In the genomic region with DNA sequence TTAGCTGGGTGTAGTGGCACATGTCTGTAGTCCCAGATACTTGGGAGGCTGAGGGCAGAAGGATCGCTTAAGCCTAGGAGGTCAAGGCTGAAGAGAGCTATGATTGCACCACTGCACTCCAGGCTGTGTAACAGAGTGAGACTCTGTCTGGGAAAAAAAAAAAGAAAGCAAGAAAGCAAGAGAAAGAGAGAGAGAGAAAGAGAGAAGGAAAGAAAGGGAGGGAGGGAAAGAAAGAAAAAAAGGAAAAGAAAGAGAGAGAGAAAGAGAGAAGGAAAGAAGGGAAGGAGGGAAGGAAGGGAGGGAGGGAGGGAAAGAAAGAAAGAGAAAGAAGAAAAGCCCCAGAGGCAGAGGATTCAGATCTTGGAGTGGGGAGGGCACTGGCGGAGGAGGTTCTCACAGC, we compare ENCODE assay signal across 16 cellular contexts. TPM values are rescaled to one million over a fixed set of nuclear protein-coding genes. Genes with fewer than 3 reads are reported as not detected.
DNase-seq lines count a peak whose midpoint lies in the region; ATAC-seq and TF ChIP-seq lines count a peak whose summit lies in the region.
"Had no signal": no experiment of that assay in that cellular context is flagged by ENCODE, and none has a peak within 500 bp of the region (broad histone marks: within the 10 kb centered on the region; RNA-seq: fewer than 3 reads in every experiment).

No MANE protein-coding gene starts in this region.

- CTCF ChIA-PET in HEK293 (lab: Yijun Ruan, JAX), result interaction anchor here (0.7 to 12.3 kb wide), 5 partner anchors 13 to 646 kb away, joined by 3 to 132 read pairs (median 4); no protein-coding TSS in a partner anchor

- TF ChIP-seq CTCF in HEK293 (tag by site-specific recombination; IDR thresholded peaks at IDR 0.05) (no peak), endothelial cell (IDR thresholded peaks at IDR 0.05; ENCODE audit: unreplicated experiment) (no peak), tibial nerve (IDR thresholded peaks at IDR 0.05) (no peak)

- DNase-seq in T-helper 1 cell (no peak), endothelial cell (ENCODE audit: low spot score) (no peak), AML-193 (lab: John Stamatoyannopoulos, UW) (no peak), RPMI8226 (no peak), tibial nerve (ENCODE audit: low spot score in 2 of 2) (no peak)
- no peak for DNase-seq in stimulated activated effector memory CD8-positive, alpha-beta T cell treated with anti-CD3 and anti-CD28 coated beads, Interleukin-12 subunit alpha, Interleukin-12 subunit beta, amount 100 ng/mL, for 72 hours (ENCODE audit: low spot score in 2 of 2)
- DNase-seq: C1 segment of cervical spinal cord; CD4-positive, alpha-beta memory T cell; DMS79 treated with DMSO at 0.1 percent for 48 hours; EL; GM23248; H7 had no signal

- peaks cover 51% of the 10 kb centered on the region for H3K36me3 Mint-ChIP-seq in T-helper 1 cell treated with Interleukin-12 subunit alpha and Interleukin-12 subunit beta and Interleukin-4 antibody, amounts not matched to agents 30 μg/mL and 1 μg/mL, for 36 hours (ENCODE audit: low read depth)
- no peaks in the 10 kb centered on the region for H3K36me3 Mint-ChIP-seq in endothelial cell (ENCODE audit: low read depth, unreplicated experiment)
- peaks cover 10% of the 10 kb centered on the region for H3K36me3 Mint-ChIP-seq in stimulated activated effector memory CD8-positive, alpha-beta T cell treated with anti-CD3 and anti-CD28 coated beads, Interleukin-12 subunit alpha, Interleukin-12 subunit beta, amount 100 ng/mL, for 72 hours

- no peaks in the 10 kb centered on the region for H3K27me3 Mint-ChIP-seq in T-helper 1 cell treated with Interleukin-12 subunit alpha and Interleukin-12 subunit beta and Interleukin-4 antibody, amounts not matched to agents 30 μg/mL and 1 μg/mL, for 36 hours (ENCODE audit: low read depth)
- peaks cover 6% of the 10 kb centered on the region for H3K27me3 Mint-ChIP-seq in endothelial cell (ENCODE audit: unreplicated experiment)
- H3K27me3 Mint-ChIP-seq: CD4-positive, alpha-beta memory T cell had no signal

- H3K27ac ChIP-seq in HEK293 (ENCODE audit: extremely low read depth, low read depth, low read length), result no peak overlapping the region
- H3K27ac ChIP-seq in tibial nerve, result no peak overlapping the region
- H3K27ac ChIP-seq: 22Rv1, GM23248 had no signal

- peak overlapping the region; percentile 10 for H3K27ac Mint-ChIP-seq in T-helper 1 cell treated with Interleukin-12 subunit alpha and Interleukin-12 subunit beta and Interleukin-4 antibody, amounts not matched to agents 30 μg/mL and 1 μg/mL, for 36 hours
- peak overlapping the region; percentile 48 for H3K27ac Mint-ChIP-seq in endothelial cell (ENCODE audit: unreplicated experiment)
- H3K27ac Mint-ChIP-seq in stimulated activated effector memory CD8-positive, alpha-beta T cell treated with anti-CD3 and anti-CD28 coated beads, Interleukin-12 subunit alpha, Interleukin-12 subunit beta, amount 100 ng/mL, for 72 hours, result peak overlapping the region; percentile 77

- no peaks in the 10 kb centered on the region for H3K9me3 ChIP-seq in HEK293 (ENCODE audit: control insufficient read depth, insufficient read depth, low read depth, low read length)
- no peaks in the 10 kb centered on the region for H3K9me3 ChIP-seq in tibial nerve

- H3K27me3 ChIP-seq in tibial nerve, result no peaks in the 10 kb centered on the region

- H3K36me3 ChIP-seq in HEK293 (ENCODE audit: control insufficient read depth in 2 of 2, insufficient read depth in 1 of 2, low read length in 2 of 2) (no peaks in the 10 kb centered on the region), tibial nerve (peaks cover 0 to 58% (median 0%) of the 10 kb centered on the region in 3 donors)

- H3K4me1 ChIP-seq in HEK293 (ENCODE audit: control insufficient read depth, insufficient read depth, low read length) (peaks cover 4% of the 10 kb centered on the region; the same call in 1 of the 2 replicates), tibial nerve (peaks cover 0 to 30% (median 3%) of the 10 kb centered on the region in 4 donors)

- H3K4me3 ChIP-seq in HEK293 (ENCODE audit: low read depth, low read length) (no peak overlapping the region), tibial nerve (no peak overlapping the region)
- H3K4me3 ChIP-seq: GM23248 had no signal

- peaks cover 23% of the 10 kb centered on the region for H3K4me1 Mint-ChIP-seq in T-helper 1 cell treated with Interleukin-12 subunit alpha and Interleukin-12 subunit beta and Interleukin-4 antibody, amounts not matched to agents 30 μg/mL and 1 μg/mL, for 36 hours (ENCODE audit: low read depth)
- peaks cover 4% of the 10 kb centered on the region for H3K4me1 Mint-ChIP-seq in endothelial cell (ENCODE audit: unreplicated experiment)
- peaks cover 22% of the 10 kb centered on the region for H3K4me1 Mint-ChIP-seq in stimulated activated effector memory CD8-positive, alpha-beta T cell treated with anti-CD3 and anti-CD28 coated beads, Interleukin-12 subunit alpha, Interleukin-12 subunit beta, amount 100 ng/mL, for 72 hours

- H3K4me3 Mint-ChIP-seq in T-helper 1 cell treated with Interleukin-12 subunit alpha and Interleukin-12 subunit beta and Interleukin-4 antibody, amounts not matched to agents 30 μg/mL and 1 μg/mL, for 36 hours, result no peak overlapping the region
- no peak overlapping the region for H3K4me3 Mint-ChIP-seq in endothelial cell (ENCODE audit: unreplicated experiment)
- no peak overlapping the region for H3K4me3 Mint-ChIP-seq in stimulated activated effector memory CD8-positive, alpha-beta T cell treated with anti-CD3 and anti-CD28 coated beads, Interleukin-12 subunit alpha, Interleukin-12 subunit beta, amount 100 ng/mL, for 72 hours

- POLR2A ChIA-PET in HEK293 (lab: Yijun Ruan, JAX), result interaction anchor here (0.5 kb wide), 1 partner anchor 143 kb away, joined by 3 read pairs; no protein-coding TSS in a partner anchor

- no peak for TF ChIP-seq EP300 in tibial nerve (IDR thresholded peaks at IDR 0.05)

- no peak for ATAC-seq in stimulated activated effector memory CD8-positive, alpha-beta T cell treated with anti-CD3 and anti-CD28 coated beads, Interleukin-12 subunit alpha, Interleukin-12 subunit beta, amount 100 ng/mL, for 72 hours

- no peaks in the 10 kb centered on the region for H3K9me3 Mint-ChIP-seq in T-helper 1 cell treated with Interleukin-12 subunit alpha and Interleukin-12 subunit beta and Interleukin-4 antibody, amounts not matched to agents 30 μg/mL and 1 μg/mL, for 36 hours
- no peaks in the 10 kb centered on the region for H3K9me3 Mint-ChIP-seq in endothelial cell (ENCODE audit: unreplicated experiment)
- H3K9me3 Mint-ChIP-seq in stimulated activated effector memory CD8-positive, alpha-beta T cell treated with anti-CD3 and anti-CD28 coated beads, Interleukin-12 subunit alpha, Interleukin-12 subunit beta, amount 100 ng/mL, for 72 hours, result no peaks in the 10 kb centered on the region

- whole genome bisulfite sequencing in tibial nerve, 2 donors, result 87 to 96% methylated on average over 2 of the region's 2 CpGs

- TF ChIP-seq POLR2A in tibial nerve (IDR thresholded peaks at IDR 0.05), result no peak

TF ChIP-seq in HEK293, 187 proteins besides CTCF, POLR2A, EP300 and RAD21:
- TF ChIP-seq ZNF366 (tag by site-specific recombination; conservative IDR thresholded peaks at IDR 0.05) (peak; percentile 49; the same call in 1 of the 2 replicates), ZNF548 (tag by site-specific recombination; IDR thresholded peaks at IDR 0.05) (no peak), PRDM1 (tag by site-specific recombination; IDR thresholded peaks at IDR 0.05) (peak; percentile 95), ZNF785 (tag by site-specific recombination; IDR thresholded peaks at IDR 0.05) (no peak)

RNA-seq across cellular contexts. Expression of gene DHX58, which starts 6.5 kb away (rescaled TPM):
- total RNA-seq in endothelial cell (ENCODE audit: unreplicated experiment) (0.41 TPM), tibial nerve (10 to 100 TPM; 15.9 to 29.4 (median 21.7) TPM)

RNA-seq across cellular contexts. Expression of gene ZNF385C, which starts 7.7 kb away (rescaled TPM):
- 1.3 TPM for total RNA-seq in endothelial cell (ENCODE audit: unreplicated experiment)
- total RNA-seq in tibial nerve, result 1 to 10 TPM in 1 of 4 donors, under 1 TPM in 1, not detected in 2; 0.20 to 1.5 TPM
- total RNA-seq: GM23248, HT1080 had no signal

RNA-seq across cellular contexts. Expression of gene KAT2A, which starts 15.2 kb away (rescaled TPM):
- total RNA-seq in endothelial cell (ENCODE audit: unreplicated experiment), result 22.8 TPM
- total RNA-seq in tibial nerve, result 100 to 1,000 TPM in 2 of 4 donors, 10 to 100 TPM in 2; 92.2 to 143 (median 105) TPM

RNA-seq across cellular contexts. Expression of gene HSPB9, which starts 16.6 kb away (rescaled TPM):
- total RNA-seq in endothelial cell (ENCODE audit: unreplicated experiment), result not detected
- under 1 TPM in 1 of 4 donors, not detected in 3; 0.22 TPM for total RNA-seq in tibial nerve
- total RNA-seq: CD4-positive, alpha-beta memory T cell; GM23248; HT1080 had no signal

RNA-seq across cellular contexts. Expression of gene RAB5C, which starts 48.8 kb away (rescaled TPM):
- total RNA-seq in endothelial cell (ENCODE audit: unreplicated experiment), result 144 TPM
- total RNA-seq in tibial nerve, result 100 to 1,000 TPM in 3 of 4 donors, 10 to 100 TPM in 1; 94.8 to 137 (median 117) TPM

Comparison
In these comparisons a context has a peak if more than half of its experiments do, and no peak if none do; other contexts are left out.
1. H3K27ac Mint-ChIP-seq: peak in every context shown above with its lines; median percentile 77 in stimulated activated effector memory CD8-positive, alpha-beta T cell treated with anti-CD3 and anti-CD28 coated beads, Interleukin-12 subunit alpha, Interleukin-12 subunit beta, amount 100 ng/mL, for 72 hours; 48 in endothelial cell; 10 in T-helper 1 cell treated with Interleukin-12 subunit alpha and Interleukin-12 subunit beta and Interleukin-4 antibody, amounts not matched to agents 30 μg/mL and 1 μg/mL, for 36 hours.
2. RNA of gene DHX58, which starts 6.5 kb away (total RNA-seq): 15.9 to 29.4 TPM in tibial nerve; 0.41 TPM in endothelial cell (single experiment); every median in the first group is over 10 times any median in the second.